In the genomic region with DNA sequence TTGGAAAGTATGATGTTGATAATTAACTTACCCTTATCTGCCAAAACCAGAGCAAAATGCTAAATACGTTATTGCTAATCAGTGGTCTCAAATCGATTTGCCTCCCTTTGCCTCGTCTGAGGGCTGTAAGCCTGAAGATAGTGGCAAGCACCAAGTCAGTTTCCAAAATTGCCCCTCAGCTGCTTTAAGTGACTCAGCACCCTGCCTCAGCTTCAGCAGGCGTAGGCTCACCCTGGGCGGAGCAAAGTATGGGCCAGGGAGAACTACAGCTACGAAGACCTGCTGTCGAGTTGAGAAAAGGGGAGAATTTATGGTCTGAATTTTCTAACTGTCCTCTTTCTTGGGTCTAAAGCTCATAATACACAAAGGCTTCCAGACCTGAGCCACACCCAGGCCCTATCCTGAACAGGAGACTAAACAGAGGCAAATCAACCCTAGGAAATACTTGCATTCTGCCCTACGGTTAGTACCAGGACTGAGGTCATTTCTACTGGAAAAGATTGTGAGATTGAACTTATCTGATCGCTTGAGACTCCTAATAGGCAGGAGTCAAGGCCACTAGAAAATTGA, we compare ENCODE assay signal across 1 cellular context.
TF ChIP-seq lines count a peak whose summit lies in the region.

No MANE protein-coding gene starts in this region.

TF ChIP-seq in K562, 482 proteins besides CTCF, POLR2A, EP300 and RAD21 (continued from another document and continues in another):
- TF ChIP-seq, protein P1, sequence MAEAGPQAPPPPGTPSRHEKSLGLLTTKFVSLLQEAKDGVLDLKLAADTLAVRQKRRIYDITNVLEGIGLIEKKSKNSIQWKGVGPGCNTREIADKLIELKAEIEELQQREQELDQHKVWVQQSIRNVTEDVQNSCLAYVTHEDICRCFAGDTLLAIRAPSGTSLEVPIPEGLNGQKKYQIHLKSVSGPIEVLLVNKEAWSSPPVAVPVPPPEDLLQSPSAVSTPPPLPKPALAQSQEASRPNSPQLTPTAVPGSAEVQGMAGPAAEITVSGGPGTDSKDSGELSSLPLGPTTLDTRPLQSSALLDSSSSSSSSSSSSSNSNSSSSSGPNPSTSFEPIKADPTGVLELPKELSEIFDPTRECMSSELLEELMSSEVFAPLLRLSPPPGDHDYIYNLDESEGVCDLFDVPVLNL (CRISPR knock-in tag; IDR thresholded peaks at IDR 0.05; ENCODE audit: low read depth) = no peak
- TF ChIP-seq, protein P2, sequence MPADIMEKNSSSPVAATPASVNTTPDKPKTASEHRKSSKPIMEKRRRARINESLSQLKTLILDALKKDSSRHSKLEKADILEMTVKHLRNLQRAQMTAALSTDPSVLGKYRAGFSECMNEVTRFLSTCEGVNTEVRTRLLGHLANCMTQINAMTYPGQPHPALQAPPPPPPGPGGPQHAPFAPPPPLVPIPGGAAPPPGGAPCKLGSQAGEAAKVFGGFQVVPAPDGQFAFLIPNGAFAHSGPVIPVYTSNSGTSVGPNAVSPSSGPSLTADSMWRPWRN (IDR thresholded peaks at IDR 0.05; ENCODE audit: low read depth) = 0 out of 2 replicates have a peak, but pooled peaks have one; percentile 9
- TF ChIP-seq TAF1 (IDR thresholded peaks at IDR 0.05; ENCODE audit: control insufficient read depth, extremely low read depth, insufficient read depth, low read length, severe bottlenecking) (peak; percentile 52), GTF2E2 (tag; IDR thresholded peaks at IDR 0.05) (no peak), COPS2 (conservative IDR thresholded peaks at IDR 0.05) (no peak), ARHGAP35 (IDR thresholded peaks at IDR 0.05; ENCODE audit: partially characterized antibody) (no peak), RFX7 (CRISPR knock-in tag; IDR thresholded peaks at IDR 0.05) (no peak), ZNF707 (CRISPR knock-in tag; conservative IDR thresholded peaks at IDR 0.05) (no peak), POU5F1 (IDR thresholded peaks at IDR 0.05; ENCODE audit: borderline replicate concordance, low read depth, low read length, partially characterized antibody) (no peak), PTTG1 (tag; IDR thresholded peaks at IDR 0.05; ENCODE audit: low read depth) (no peak), ZNF395 (CRISPR knock-in tag; IDR thresholded peaks at IDR 0.05) (peak; percentile 49; the same call in 1 of the 2 replicates), SRF (CRISPR knock-in tag; IDR thresholded peaks at IDR 0.05) (no peak), ZSCAN32 (CRISPR knock-in tag; IDR thresholded peaks at IDR 0.05) (no peak), CEBPG (CRISPR knock-in tag; IDR thresholded peaks at IDR 0.05) (no peak), CEBPG (tag; conservative IDR thresholded peaks at IDR 0.05 in 1 of 2, IDR thresholded peaks at IDR 0.05 in 1 of 2) (no peak), ZNF311 (CRISPR knock-in tag; IDR thresholded peaks at IDR 0.05) (peak; percentile 32; the same call in 1 of the 2 replicates), CXXC5 (CRISPR knock-in tag; IDR thresholded peaks at IDR 0.05) (peak; percentile 89), ATF3 (IDR thresholded peaks at IDR 0.05) (peak; percentile 82), ATF3 (CRISPR knock-in tag; conservative IDR thresholded peaks at IDR 0.05) (no peak), SIN3A (IDR thresholded peaks at IDR 0.05; ENCODE audit: borderline replicate concordance in 2 of 2, control insufficient read depth in 1 of 2, low read depth in 2 of 2, low read length in 2 of 2) (no peak), MXI1 (IDR thresholded peaks at IDR 0.05; ENCODE audit: low read depth, low read length) (no peak), RUNX1 (IDR thresholded peaks at IDR 0.05; ENCODE audit: low read depth) (no peak), ZNF583 (CRISPR knock-in tag; IDR thresholded peaks at IDR 0.05) (0 out of 2 replicates have a peak, but pooled peaks have one; percentile 25), SAFB (IDR thresholded peaks at IDR 0.05; ENCODE audit: borderline replicate concordance, low read depth, low read length) (no peak), ZBTB1 (CRISPR knock-in tag; IDR thresholded peaks at IDR 0.05; ENCODE audit: borderline replicate concordance, low read depth) (no peak), ZNF785 (CRISPR knock-in tag; IDR thresholded peaks at IDR 0.05) (no peak), NCOA4 (IDR thresholded peaks at IDR 0.05; ENCODE audit: partially characterized antibody) (no peak), TBP (optimal IDR thresholded peaks at IDR 0.05; ENCODE audit: low read depth, low read length) (peak; percentile 44), ARID3B (CRISPR knock-in tag; IDR thresholded peaks at IDR 0.05; ENCODE audit: borderline replicate concordance) (no peak), FUS (optimal IDR thresholded peaks at IDR 0.05; ENCODE audit: low read depth, low read length) (no peak), NRF1 (conservative IDR thresholded peaks at IDR 0.05 in 1 of 2, IDR thresholded peaks at IDR 0.05 in 1 of 2) (peak; percentile 45 to 59; a peak in 3 of 4 replicates), MYBL2 (IDR thresholded peaks at IDR 0.05; ENCODE audit: low read depth) (peak; percentile 65), MYBL2 (CRISPR knock-in tag; IDR thresholded peaks at IDR 0.05; ENCODE audit: borderline replicate concordance) (no peak), MLLT1 (IDR thresholded peaks at IDR 0.05) (peak in 1 of 2 experiments; percentile 64; a peak in 1 of 4 replicates), CC2D1A (IDR thresholded peaks at IDR 0.05) (peak; percentile 85), ZNF512 (tag; IDR thresholded peaks at IDR 0.05) (no peak), THRAP3 (IDR thresholded peaks at IDR 0.05; ENCODE audit: borderline replicate concordance) (no peak), ZNF140 (CRISPR knock-in tag; IDR thresholded peaks at IDR 0.05) (no peak), XRCC5 (IDR thresholded peaks at IDR 0.05; ENCODE audit: low read depth, low read length) (0 out of 2 replicates have a peak, but pooled peaks have one; percentile 34), ATF7 (IDR thresholded peaks at IDR 0.05) (peak; percentile 93), HDAC6 (IDR thresholded peaks at IDR 0.05; ENCODE audit: low read depth, low read length) (no peak), RBM34 (IDR thresholded peaks at IDR 0.05; ENCODE audit: borderline replicate concordance, insufficient read depth, low read length) (no peak), JUND (IDR thresholded peaks at IDR 0.05; ENCODE audit: borderline replicate concordance, low read depth, low read length) (peak; percentile 87), JUND (tag; IDR thresholded peaks at IDR 0.05; ENCODE audit: borderline replicate concordance, low read depth, low read length) (peak; percentile 80), TCF7L2 (IDR thresholded peaks at IDR 0.05; ENCODE audit: low read depth, low read length) (no peak), OTX1 (CRISPR knock-in tag; IDR thresholded peaks at IDR 0.05) (no peak), POLR2B (IDR thresholded peaks at IDR 0.05; ENCODE audit: low read depth, partially characterized antibody) (peak; percentile 56), MAX (CRISPR knock-in tag; IDR thresholded peaks at IDR 0.05) (no peak), BACH1 (tag; IDR thresholded peaks at IDR 0.05) (peak; percentile 94), ZNF766 (CRISPR knock-in tag; conservative IDR thresholded peaks at IDR 0.05) (peak; percentile 76; the same call in 1 of the 2 replicates)
- TF ChIP-seq, protein P3, sequence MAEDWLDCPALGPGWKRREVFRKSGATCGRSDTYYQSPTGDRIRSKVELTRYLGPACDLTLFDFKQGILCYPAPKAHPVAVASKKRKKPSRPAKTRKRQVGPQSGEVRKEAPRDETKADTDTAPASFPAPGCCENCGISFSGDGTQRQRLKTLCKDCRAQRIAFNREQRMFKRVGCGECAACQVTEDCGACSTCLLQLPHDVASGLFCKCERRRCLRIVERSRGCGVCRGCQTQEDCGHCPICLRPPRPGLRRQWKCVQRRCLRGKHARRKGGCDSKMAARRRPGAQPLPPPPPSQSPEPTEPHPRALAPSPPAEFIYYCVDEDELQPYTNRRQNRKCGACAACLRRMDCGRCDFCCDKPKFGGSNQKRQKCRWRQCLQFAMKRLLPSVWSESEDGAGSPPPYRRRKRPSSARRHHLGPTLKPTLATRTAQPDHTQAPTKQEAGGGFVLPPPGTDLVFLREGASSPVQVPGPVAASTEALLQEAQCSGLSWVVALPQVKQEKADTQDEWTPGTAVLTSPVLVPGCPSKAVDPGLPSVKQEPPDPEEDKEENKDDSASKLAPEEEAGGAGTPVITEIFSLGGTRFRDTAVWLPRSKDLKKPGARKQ (CRISPR knock-in tag; IDR thresholded peaks at IDR 0.05) = no peak
- TF ChIP-seq, protein P4, sequence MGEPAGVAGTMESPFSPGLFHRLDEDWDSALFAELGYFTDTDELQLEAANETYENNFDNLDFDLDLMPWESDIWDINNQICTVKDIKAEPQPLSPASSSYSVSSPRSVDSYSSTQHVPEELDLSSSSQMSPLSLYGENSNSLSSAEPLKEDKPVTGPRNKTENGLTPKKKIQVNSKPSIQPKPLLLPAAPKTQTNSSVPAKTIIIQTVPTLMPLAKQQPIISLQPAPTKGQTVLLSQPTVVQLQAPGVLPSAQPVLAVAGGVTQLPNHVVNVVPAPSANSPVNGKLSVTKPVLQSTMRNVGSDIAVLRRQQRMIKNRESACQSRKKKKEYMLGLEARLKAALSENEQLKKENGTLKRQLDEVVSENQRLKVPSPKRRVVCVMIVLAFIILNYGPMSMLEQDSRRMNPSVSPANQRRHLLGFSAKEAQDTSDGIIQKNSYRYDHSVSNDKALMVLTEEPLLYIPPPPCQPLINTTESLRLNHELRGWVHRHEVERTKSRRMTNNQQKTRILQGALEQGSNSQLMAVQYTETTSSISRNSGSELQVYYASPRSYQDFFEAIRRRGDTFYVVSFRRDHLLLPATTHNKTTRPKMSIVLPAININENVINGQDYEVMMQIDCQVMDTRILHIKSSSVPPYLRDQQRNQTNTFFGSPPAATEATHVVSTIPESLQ (CRISPR knock-in tag; IDR thresholded peaks at IDR 0.05) = 0 out of 2 replicates have a peak, but pooled peaks have one; percentile 53
- TF ChIP-seq, protein P5, sequence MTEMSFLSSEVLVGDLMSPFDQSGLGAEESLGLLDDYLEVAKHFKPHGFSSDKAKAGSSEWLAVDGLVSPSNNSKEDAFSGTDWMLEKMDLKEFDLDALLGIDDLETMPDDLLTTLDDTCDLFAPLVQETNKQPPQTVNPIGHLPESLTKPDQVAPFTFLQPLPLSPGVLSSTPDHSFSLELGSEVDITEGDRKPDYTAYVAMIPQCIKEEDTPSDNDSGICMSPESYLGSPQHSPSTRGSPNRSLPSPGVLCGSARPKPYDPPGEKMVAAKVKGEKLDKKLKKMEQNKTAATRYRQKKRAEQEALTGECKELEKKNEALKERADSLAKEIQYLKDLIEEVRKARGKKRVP (CRISPR knock-in tag; IDR thresholded peaks at IDR 0.05) = no peak
